ENCODE assay signal across 1 cellular context in the genomic region with DNA sequence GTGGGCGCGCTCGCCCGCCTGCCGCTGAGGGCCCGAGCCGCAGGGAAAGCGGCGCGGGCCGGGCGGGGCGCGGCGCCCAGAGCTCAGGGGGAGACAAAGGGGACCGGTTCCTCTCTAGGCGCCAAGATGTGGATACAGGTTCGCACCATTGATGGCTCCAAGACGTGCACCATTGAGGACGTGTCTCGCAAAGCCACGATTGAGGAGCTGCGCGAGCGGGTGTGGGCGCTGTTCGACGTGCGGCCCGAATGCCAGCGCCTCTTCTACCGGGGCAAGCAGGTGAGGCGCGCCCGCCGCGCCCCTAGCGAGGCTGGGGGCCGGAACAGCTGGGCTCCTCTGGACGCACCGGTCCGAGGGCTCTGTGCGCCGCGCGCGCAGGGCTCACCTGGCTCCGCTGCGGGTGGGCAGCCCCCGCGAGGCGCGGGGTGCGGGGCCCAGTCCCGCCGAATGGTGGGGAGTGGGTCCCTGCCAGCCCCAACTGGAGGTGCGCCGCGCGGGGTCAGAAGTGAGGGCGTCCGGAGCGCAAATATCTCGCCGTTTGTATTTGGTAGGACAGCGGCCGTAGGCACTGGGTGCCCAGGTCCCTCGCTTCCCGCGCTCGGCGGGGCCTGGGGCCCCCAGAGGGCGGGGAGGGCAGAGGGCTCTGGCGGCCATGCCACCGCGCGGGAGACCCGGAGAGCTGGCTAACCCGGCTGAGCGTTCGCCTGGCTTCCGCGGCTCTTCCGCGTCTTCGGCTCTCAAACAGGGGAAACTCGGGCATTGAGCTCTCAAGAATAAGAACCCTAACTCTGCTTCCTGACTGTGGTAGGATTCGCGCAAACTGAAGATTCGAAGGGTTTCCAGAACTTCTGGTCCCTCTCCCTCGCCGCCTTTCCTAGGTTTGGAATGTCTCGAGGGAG.
TF ChIP-seq lines count a peak whose summit lies in the region.

No MANE protein-coding gene starts in this region.

TF ChIP-seq in HepG2, 621 proteins besides CTCF, POLR2A, EP300 and RAD21 (continued from another document and continues in another):
- TF ChIP-seq AGO2 (optimal IDR thresholded peaks at IDR 0.05; ENCODE audit: low read depth, low read length) (peak; percentile 69), HOXA3 (CRISPR knock-in tag; IDR thresholded peaks at IDR 0.05) (no peak; the same call in none of the 2 replicates), POLR2G (IDR thresholded peaks at IDR 0.05; ENCODE audit: low read depth, low read length) (no peak), SUZ12 (IDR thresholded peaks at IDR 0.05; ENCODE audit: low read depth, low read length) (no peak), ZNF543 (CRISPR knock-in tag; IDR thresholded peaks at IDR 0.05) (0 out of 2 replicates have a peak, but pooled peaks have one; percentile 31), ZNF263 (CRISPR knock-in tag; IDR thresholded peaks at IDR 0.05) (0 out of 2 replicates have a peak, but pooled peaks have one; percentile 4), ZNF768 (CRISPR knock-in tag; IDR thresholded peaks at IDR 0.05) (0 out of 2 replicates have a peak, but pooled peaks have one; percentile 8), ZNF317 (CRISPR knock-in tag; IDR thresholded peaks at IDR 0.05) (no peak), ZFP82 (CRISPR knock-in tag; IDR thresholded peaks at IDR 0.05; ENCODE audit: borderline replicate concordance) (peak; percentile 81; the same call in 1 of the 2 replicates), ZFP36L1 (CRISPR knock-in tag; IDR thresholded peaks at IDR 0.05) (0 out of 2 replicates have a peak, but pooled peaks have one; percentile 11), KDM5B (CRISPR knock-in tag; IDR thresholded peaks at IDR 0.05; ENCODE audit: borderline replicate concordance) (peak; percentile 31; the same call in 1 of the 2 replicates), ZNF432 (CRISPR knock-in tag; IDR thresholded peaks at IDR 0.05; ENCODE audit: borderline replicate concordance) (no peak), FOXK2 (IDR thresholded peaks at IDR 0.05) (no peak), RXRA (CRISPR knock-in tag; IDR thresholded peaks at IDR 0.05) (0 out of 2 replicates have a peak, but pooled peaks have one; percentile 3), PHF5A (CRISPR knock-in tag; IDR thresholded peaks at IDR 0.05; ENCODE audit: low read depth, unreplicated experiment) (no peak), ZNF121 (CRISPR knock-in tag; IDR thresholded peaks at IDR 0.05) (0 out of 2 replicates have a peak, but pooled peaks have one; percentile 4), ZNF670 (CRISPR knock-in tag; IDR thresholded peaks at IDR 0.05; ENCODE audit: borderline replicate concordance) (0 out of 2 replicates have a peak, but pooled peaks have one; percentile 26), SIN3A (IDR thresholded peaks at IDR 0.05; ENCODE audit: borderline replicate concordance, low read depth, low read length) (0 out of 2 replicates have a peak, but pooled peaks have one; percentile 28), FOXJ3 (CRISPR knock-in tag; IDR thresholded peaks at IDR 0.05; ENCODE audit: borderline replicate concordance) (0 out of 2 replicates have a peak, but pooled peaks have one; percentile 44), NR2F2 (IDR thresholded peaks at IDR 0.05; ENCODE audit: borderline replicate concordance, low read depth) (no peak), AGO1 (IDR thresholded peaks at IDR 0.05; ENCODE audit: low read depth, low read length, poor library complexity, severe bottlenecking) (no peak), ZNF546 (CRISPR knock-in tag; conservative IDR thresholded peaks at IDR 0.05) (0 out of 2 replicates have a peak, but pooled peaks have one; percentile 27), ZNF350 (CRISPR knock-in tag; IDR thresholded peaks at IDR 0.05; ENCODE audit: borderline replicate concordance, low read depth) (no peak), ZNF709 (CRISPR knock-in tag; IDR thresholded peaks at IDR 0.05) (0 out of 2 replicates have a peak, but pooled peaks have one; percentile 48)
- TF ChIP-seq, protein P1, sequence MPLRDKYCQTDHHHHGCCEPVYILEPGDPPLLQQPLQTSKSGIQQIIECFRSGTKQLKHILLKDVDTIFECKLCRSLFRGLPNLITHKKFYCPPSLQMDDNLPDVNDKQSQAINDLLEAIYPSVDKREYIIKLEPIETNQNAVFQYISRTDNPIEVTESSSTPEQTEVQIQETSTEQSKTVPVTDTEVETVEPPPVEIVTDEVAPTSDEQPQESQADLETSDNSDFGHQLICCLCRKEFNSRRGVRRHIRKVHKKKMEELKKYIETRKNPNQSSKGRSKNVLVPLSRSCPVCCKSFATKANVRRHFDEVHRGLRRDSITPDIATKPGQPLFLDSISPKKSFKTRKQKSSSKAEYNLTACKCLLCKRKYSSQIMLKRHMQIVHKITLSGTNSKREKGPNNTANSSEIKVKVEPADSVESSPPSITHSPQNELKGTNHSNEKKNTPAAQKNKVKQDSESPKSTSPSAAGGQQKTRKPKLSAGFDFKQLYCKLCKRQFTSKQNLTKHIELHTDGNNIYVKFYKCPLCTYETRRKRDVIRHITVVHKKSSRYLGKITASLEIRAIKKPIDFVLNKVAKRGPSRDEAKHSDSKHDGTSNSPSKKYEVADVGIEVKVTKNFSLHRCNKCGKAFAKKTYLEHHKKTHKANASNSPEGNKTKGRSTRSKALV (CRISPR knock-in tag; IDR thresholded peaks at IDR 0.05) = peak; percentile 69
- TF ChIP-seq, protein P2, sequence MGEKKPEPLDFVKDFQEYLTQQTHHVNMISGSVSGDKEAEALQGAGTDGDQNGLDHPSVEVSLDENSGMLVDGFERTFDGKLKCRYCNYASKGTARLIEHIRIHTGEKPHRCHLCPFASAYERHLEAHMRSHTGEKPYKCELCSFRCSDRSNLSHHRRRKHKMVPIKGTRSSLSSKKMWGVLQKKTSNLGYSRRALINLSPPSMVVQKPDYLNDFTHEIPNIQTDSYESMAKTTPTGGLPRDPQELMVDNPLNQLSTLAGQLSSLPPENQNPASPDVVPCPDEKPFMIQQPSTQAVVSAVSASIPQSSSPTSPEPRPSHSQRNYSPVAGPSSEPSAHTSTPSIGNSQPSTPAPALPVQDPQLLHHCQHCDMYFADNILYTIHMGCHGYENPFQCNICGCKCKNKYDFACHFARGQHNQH (CRISPR knock-in tag; IDR thresholded peaks at IDR 0.05) = peak; percentile 22; the same call in 1 of the 2 replicates
- TF ChIP-seq, protein P3, sequence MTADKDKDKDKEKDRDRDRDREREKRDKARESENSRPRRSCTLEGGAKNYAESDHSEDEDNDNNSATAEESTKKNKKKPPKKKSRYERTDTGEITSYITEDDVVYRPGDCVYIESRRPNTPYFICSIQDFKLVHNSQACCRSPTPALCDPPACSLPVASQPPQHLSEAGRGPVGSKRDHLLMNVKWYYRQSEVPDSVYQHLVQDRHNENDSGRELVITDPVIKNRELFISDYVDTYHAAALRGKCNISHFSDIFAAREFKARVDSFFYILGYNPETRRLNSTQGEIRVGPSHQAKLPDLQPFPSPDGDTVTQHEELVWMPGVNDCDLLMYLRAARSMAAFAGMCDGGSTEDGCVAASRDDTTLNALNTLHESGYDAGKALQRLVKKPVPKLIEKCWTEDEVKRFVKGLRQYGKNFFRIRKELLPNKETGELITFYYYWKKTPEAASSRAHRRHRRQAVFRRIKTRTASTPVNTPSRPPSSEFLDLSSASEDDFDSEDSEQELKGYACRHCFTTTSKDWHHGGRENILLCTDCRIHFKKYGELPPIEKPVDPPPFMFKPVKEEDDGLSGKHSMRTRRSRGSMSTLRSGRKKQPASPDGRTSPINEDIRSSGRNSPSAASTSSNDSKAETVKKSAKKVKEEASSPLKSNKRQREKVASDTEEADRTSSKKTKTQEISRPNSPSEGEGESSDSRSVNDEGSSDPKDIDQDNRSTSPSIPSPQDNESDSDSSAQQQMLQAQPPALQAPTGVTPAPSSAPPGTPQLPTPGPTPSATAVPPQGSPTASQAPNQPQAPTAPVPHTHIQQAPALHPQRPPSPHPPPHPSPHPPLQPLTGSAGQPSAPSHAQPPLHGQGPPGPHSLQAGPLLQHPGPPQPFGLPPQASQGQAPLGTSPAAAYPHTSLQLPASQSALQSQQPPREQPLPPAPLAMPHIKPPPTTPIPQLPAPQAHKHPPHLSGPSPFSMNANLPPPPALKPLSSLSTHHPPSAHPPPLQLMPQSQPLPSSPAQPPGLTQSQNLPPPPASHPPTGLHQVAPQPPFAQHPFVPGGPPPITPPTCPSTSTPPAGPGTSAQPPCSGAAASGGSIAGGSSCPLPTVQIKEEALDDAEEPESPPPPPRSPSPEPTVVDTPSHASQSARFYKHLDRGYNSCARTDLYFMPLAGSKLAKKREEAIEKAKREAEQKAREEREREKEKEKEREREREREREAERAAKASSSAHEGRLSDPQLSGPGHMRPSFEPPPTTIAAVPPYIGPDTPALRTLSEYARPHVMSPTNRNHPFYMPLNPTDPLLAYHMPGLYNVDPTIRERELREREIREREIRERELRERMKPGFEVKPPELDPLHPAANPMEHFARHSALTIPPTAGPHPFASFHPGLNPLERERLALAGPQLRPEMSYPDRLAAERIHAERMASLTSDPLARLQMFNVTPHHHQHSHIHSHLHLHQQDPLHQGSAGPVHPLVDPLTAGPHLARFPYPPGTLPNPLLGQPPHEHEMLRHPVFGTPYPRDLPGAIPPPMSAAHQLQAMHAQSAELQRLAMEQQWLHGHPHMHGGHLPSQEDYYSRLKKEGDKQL (CRISPR knock-in tag; IDR thresholded peaks at IDR 0.05; ENCODE audit: low read depth) = no peak
- TF ChIP-seq, protein P4, sequence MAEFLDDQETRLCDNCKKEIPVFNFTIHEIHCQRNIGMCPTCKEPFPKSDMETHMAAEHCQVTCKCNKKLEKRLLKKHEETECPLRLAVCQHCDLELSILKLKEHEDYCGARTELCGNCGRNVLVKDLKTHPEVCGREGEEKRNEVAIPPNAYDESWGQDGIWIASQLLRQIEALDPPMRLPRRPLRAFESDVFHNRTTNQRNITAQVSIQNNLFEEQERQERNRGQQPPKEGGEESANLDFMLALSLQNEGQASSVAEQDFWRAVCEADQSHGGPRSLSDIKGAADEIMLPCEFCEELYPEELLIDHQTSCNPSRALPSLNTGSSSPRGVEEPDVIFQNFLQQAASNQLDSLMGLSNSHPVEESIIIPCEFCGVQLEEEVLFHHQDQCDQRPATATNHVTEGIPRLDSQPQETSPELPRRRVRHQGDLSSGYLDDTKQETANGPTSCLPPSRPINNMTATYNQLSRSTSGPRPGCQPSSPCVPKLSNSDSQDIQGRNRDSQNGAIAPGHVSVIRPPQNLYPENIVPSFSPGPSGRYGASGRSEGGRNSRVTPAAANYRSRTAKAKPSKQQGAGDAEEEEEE (CRISPR knock-in tag; IDR thresholded peaks at IDR 0.05; ENCODE audit: borderline replicate concordance) = no peak
- TF ChIP-seq, protein P5, sequence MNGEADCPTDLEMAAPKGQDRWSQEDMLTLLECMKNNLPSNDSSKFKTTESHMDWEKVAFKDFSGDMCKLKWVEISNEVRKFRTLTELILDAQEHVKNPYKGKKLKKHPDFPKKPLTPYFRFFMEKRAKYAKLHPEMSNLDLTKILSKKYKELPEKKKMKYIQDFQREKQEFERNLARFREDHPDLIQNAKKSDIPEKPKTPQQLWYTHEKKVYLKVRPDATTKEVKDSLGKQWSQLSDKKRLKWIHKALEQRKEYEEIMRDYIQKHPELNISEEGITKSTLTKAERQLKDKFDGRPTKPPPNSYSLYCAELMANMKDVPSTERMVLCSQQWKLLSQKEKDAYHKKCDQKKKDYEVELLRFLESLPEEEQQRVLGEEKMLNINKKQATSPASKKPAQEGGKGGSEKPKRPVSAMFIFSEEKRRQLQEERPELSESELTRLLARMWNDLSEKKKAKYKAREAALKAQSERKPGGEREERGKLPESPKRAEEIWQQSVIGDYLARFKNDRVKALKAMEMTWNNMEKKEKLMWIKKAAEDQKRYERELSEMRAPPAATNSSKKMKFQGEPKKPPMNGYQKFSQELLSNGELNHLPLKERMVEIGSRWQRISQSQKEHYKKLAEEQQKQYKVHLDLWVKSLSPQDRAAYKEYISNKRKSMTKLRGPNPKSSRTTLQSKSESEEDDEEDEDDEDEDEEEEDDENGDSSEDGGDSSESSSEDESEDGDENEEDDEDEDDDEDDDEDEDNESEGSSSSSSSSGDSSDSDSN (CRISPR knock-in tag; IDR thresholded peaks at IDR 0.05) = peak; percentile 73; the same call in 1 of the 2 replicates
